1 cellular context compared by ENCODE assay signal in genomic region chr19:680287-681028, GRCh38.
TF ChIP-seq lines count a peak whose summit lies in the region.

No MANE protein-coding gene starts in this region.

TF ChIP-seq in HepG2, 621 proteins besides CTCF, POLR2A, EP300 and RAD21 (continued from another document and continues in another):
- no peak for TF ChIP-seq KLF9 (CRISPR knock-in tag; IDR thresholded peaks at IDR 0.05; ENCODE audit: low read depth)
- no peak for TF ChIP-seq ZBTB3 (CRISPR knock-in tag; IDR thresholded peaks at IDR 0.05; ENCODE audit: borderline replicate concordance, low read depth)
- no peak for TF ChIP-seq MBNL3 (CRISPR knock-in tag; conservative IDR thresholded peaks at IDR 0.05)
- TF ChIP-seq RXRA (CRISPR knock-in tag; IDR thresholded peaks at IDR 0.05), result no peak
- TF ChIP-seq YEATS2 (CRISPR knock-in tag; IDR thresholded peaks at IDR 0.05; ENCODE audit: borderline replicate concordance), result peak; percentile 13; the same call in 1 of the 2 replicates
- TF ChIP-seq CSRNP1 (CRISPR knock-in tag; IDR thresholded peaks at IDR 0.05), result no peak
- no peak for TF ChIP-seq POGZ (CRISPR knock-in tag; IDR thresholded peaks at IDR 0.05)
- peak; percentile 57; the same call in 1 of the 2 replicates for TF ChIP-seq RAD51 (IDR thresholded peaks at IDR 0.05; ENCODE audit: borderline replicate concordance)
- TF ChIP-seq ZNF678 (CRISPR knock-in tag; IDR thresholded peaks at IDR 0.05), result no peak
- TF ChIP-seq KDM6A (CRISPR knock-in tag; IDR thresholded peaks at IDR 0.05; ENCODE audit: low read depth), result no peak
- 0 out of 2 replicates have a peak, but pooled peaks have one; percentile 29 for TF ChIP-seq ZBTB7A (CRISPR knock-in tag; IDR thresholded peaks at IDR 0.05)
- no peak for TF ChIP-seq MIER2 (CRISPR knock-in tag; IDR thresholded peaks at IDR 0.05)
- no peak for TF ChIP-seq ZNF557 (CRISPR knock-in tag; IDR thresholded peaks at IDR 0.05)
- TF ChIP-seq MIER3 (CRISPR knock-in tag; IDR thresholded peaks at IDR 0.05; ENCODE audit: borderline replicate concordance), result no peak
- TF ChIP-seq ZNF143 (CRISPR knock-in tag; IDR thresholded peaks at IDR 0.05), result peak; percentile 56; the same call in 1 of the 2 replicates
- peak; percentile 84; the same call in 1 of the 2 replicates for TF ChIP-seq ZFX (CRISPR knock-in tag; IDR thresholded peaks at IDR 0.05; ENCODE audit: low read depth)
- no peak for TF ChIP-seq ELF4 (CRISPR knock-in tag; IDR thresholded peaks at IDR 0.05; ENCODE audit: borderline replicate concordance)
- TF ChIP-seq PCBP1 (IDR thresholded peaks at IDR 0.05; ENCODE audit: borderline replicate concordance, low read depth, low read length), result no peak
- no peak for TF ChIP-seq HNF4G (IDR thresholded peaks at IDR 0.05; ENCODE audit: borderline replicate concordance, low read depth, low read length)
- no peak for TF ChIP-seq HNF4G (CRISPR knock-in tag; IDR thresholded peaks at IDR 0.05; ENCODE audit: borderline replicate concordance, low read depth)
- no peak; the same call in 1 of the 2 replicates for TF ChIP-seq MNT (IDR thresholded peaks at IDR 0.05)
- no peak; the same call in 1 of the 2 replicates for TF ChIP-seq CENPBD1 (CRISPR knock-in tag; IDR thresholded peaks at IDR 0.05; ENCODE audit: borderline replicate concordance, low read depth)
- no peak; the same call in 1 of the 2 replicates for TF ChIP-seq ZBTB38 (CRISPR knock-in tag; IDR thresholded peaks at IDR 0.05)
- no peak for TF ChIP-seq SNRNP70 (IDR thresholded peaks at IDR 0.05; ENCODE audit: low read depth, low read length)
- no peak for TF ChIP-seq CHCHD3 (CRISPR knock-in tag; IDR thresholded peaks at IDR 0.05)
- no peak; the same call in 1 of the 2 replicates for TF ChIP-seq KMT2B (CRISPR knock-in tag; IDR thresholded peaks at IDR 0.05)
- no peak for TF ChIP-seq THAP8 (CRISPR knock-in tag; IDR thresholded peaks at IDR 0.05; ENCODE audit: borderline replicate concordance)
- peak; percentile 42; the same call in 1 of the 2 replicates for TF ChIP-seq UBTF (CRISPR knock-in tag; IDR thresholded peaks at IDR 0.05)
- TF ChIP-seq XRCC5 (optimal IDR thresholded peaks at IDR 0.05; ENCODE audit: low read length), result no peak
- TF ChIP-seq ATF5 (CRISPR knock-in tag; IDR thresholded peaks at IDR 0.05; ENCODE audit: low read depth), result no peak
- TF ChIP-seq LBX2 (CRISPR knock-in tag; IDR thresholded peaks at IDR 0.05; ENCODE audit: borderline replicate concordance), result no peak
- no peak for TF ChIP-seq NCOA1 (CRISPR knock-in tag; IDR thresholded peaks at IDR 0.05)
- TF ChIP-seq ZNF780A (CRISPR knock-in tag; IDR thresholded peaks at IDR 0.05), result no peak
- TF ChIP-seq ZBTB20 (CRISPR knock-in tag; IDR thresholded peaks at IDR 0.05; ENCODE audit: borderline replicate concordance, low read depth), result 0 out of 2 replicates have a peak, but pooled peaks have one; percentile 34
- peak; percentile 78; the same call in 1 of the 2 replicates for TF ChIP-seq TOPORS (CRISPR knock-in tag; IDR thresholded peaks at IDR 0.05)
- no peak for TF ChIP-seq RELA (CRISPR knock-in tag; IDR thresholded peaks at IDR 0.05)
- peak; percentile 39; the same call in 1 of the 2 replicates for TF ChIP-seq IRX3 (CRISPR knock-in tag; IDR thresholded peaks at IDR 0.05; ENCODE audit: borderline replicate concordance, low read depth)
- no peak for TF ChIP-seq ZKSCAN8 (CRISPR knock-in tag; IDR thresholded peaks at IDR 0.05; ENCODE audit: borderline replicate concordance)
- TF ChIP-seq BORCS8-MEF2B (CRISPR knock-in tag; IDR thresholded peaks at IDR 0.05), result 0 out of 2 replicates have a peak, but pooled peaks have one; percentile 18
- TF ChIP-seq MYPOP (CRISPR knock-in tag; IDR thresholded peaks at IDR 0.05), result no peak; the same call in 1 of the 2 replicates
- no peak for TF ChIP-seq ZGPAT (CRISPR knock-in tag; IDR thresholded peaks at IDR 0.05)
- TF ChIP-seq ZNF230 (CRISPR knock-in tag; IDR thresholded peaks at IDR 0.05), result no peak
- no peak for TF ChIP-seq ZNF576 (CRISPR knock-in tag; IDR thresholded peaks at IDR 0.05)
- no peak for TF ChIP-seq NBN (conservative IDR thresholded peaks at IDR 0.05)
- TF ChIP-seq CAMTA2 (CRISPR knock-in tag; IDR thresholded peaks at IDR 0.05; ENCODE audit: borderline replicate concordance), result no peak
- no peak for TF ChIP-seq ZNF362 (CRISPR knock-in tag; IDR thresholded peaks at IDR 0.05; ENCODE audit: borderline replicate concordance)
- peak; percentile 68 for TF ChIP-seq SALL2 (CRISPR knock-in tag; IDR thresholded peaks at IDR 0.05)
- TF ChIP-seq ZNF354B (CRISPR knock-in tag; IDR thresholded peaks at IDR 0.05), result no peak
- peak; percentile 0; the same call in 1 of the 2 replicates for TF ChIP-seq ZSCAN21 (CRISPR knock-in tag; IDR thresholded peaks at IDR 0.05; ENCODE audit: borderline replicate concordance)
- peak; percentile 46; the same call in 1 of the 2 replicates for TF ChIP-seq IRF9 (CRISPR knock-in tag; IDR thresholded peaks at IDR 0.05; ENCODE audit: borderline replicate concordance)
- no peak for TF ChIP-seq FLYWCH1 (CRISPR knock-in tag; IDR thresholded peaks at IDR 0.05)
- TF ChIP-seq PRDM4 (CRISPR knock-in tag; IDR thresholded peaks at IDR 0.05; ENCODE audit: borderline replicate concordance), result no peak
- TF ChIP-seq MAFF (IDR thresholded peaks at IDR 0.05; ENCODE audit: low read depth, low read length), result no peak
